Comparison of ENCODE assay signal across 15 cellular contexts in genomic region chr13:19345158-19345557, GRCh38.
DNase-seq lines count a peak whose midpoint lies in the region; ATAC-seq lines count a peak whose summit lies in the region.
"Had no signal": no experiment of that assay in that cellular context is flagged by ENCODE, and none has a peak within 500 bp of the region (broad histone marks: within the 10 kb centered on the region; RNA-seq: fewer than 3 reads in every experiment).

No MANE protein-coding gene starts in this region.

- no peaks in the 10 kb centered on the region for H3K36me3 Mint-ChIP-seq in activated CD4-positive, alpha-beta T cell treated with anti-CD3 and anti-CD28 coated beads for 36 hours (ENCODE audit: low read depth)
- no peaks in the 10 kb centered on the region for H3K36me3 Mint-ChIP-seq in stimulated activated effector memory CD8-positive, alpha-beta T cell treated with anti-CD3 and anti-CD28 coated beads, Interleukin-12 subunit alpha, Interleukin-12 subunit beta, amount 100 ng/mL, for 72 hours

- DNase-seq in activated CD4-positive, alpha-beta T cell treated with anti-CD3 and anti-CD28 coated beads for 36 hours: no peak
- no peak for DNase-seq in activated CD4-positive, alpha-beta T cell treated with anti-CD3 and anti-CD28 coated beads for 4 hours
- no peak for DNase-seq in stimulated activated effector memory CD8-positive, alpha-beta T cell treated with anti-CD3 and anti-CD28 coated beads, Interleukin-12 subunit alpha, Interleukin-12 subunit beta, amount 100 ng/mL, for 72 hours (ENCODE audit: low spot score in 2 of 2)
- no peak for DNase-seq in AG20443 (ENCODE audit: low spot score)
- no peak for DNase-seq in GM23248
- no peak for DNase-seq in aorta
- DNase-seq: activated CD4-positive, CD25-positive, alpha-beta regulatory T cell; COR-L47; NCI-H1694 treated with DMSO at 0.1 percent for 48 hours; NCI-H526; stimulated activated CD4-positive, alpha-beta T cell treated with anti-CD3 and anti-CD28 coated beads, Interleukin-1b, Interleukin-23, amount 100 ng/mL, for 48 hours had no signal

- H3K9ac ChIP-seq in GM23248: no peak overlapping the region

- no peak overlapping the region for H2AFZ ChIP-seq in GM23248

- POLR2A ChIA-PET in activated CD4-positive, alpha-beta T cell treated with anti-CD3 and anti-CD28 coated beads for 36 hours (lab: Charles Lee): no interaction called here

- H3K4me2 ChIP-seq in GM23248 (ENCODE audit: unreplicated experiment): no peak overlapping the region

- H3K27me3 Mint-ChIP-seq in activated CD4-positive, alpha-beta T cell treated with anti-CD3 and anti-CD28 coated beads for 36 hours: peaks cover 30% of the 10 kb centered on the region

- no peaks in the 10 kb centered on the region for H3K36me3 ChIP-seq in GM23248 (ENCODE audit: low read depth)
- H3K36me3 ChIP-seq in aorta (ENCODE audit: control insufficient read depth in 1 of 2, insufficient read depth in 2 of 2, low read length in 1 of 2): no peaks in the 10 kb centered on the region
- H3K36me3 ChIP-seq: Peyer's patch had no signal

- H3K9me3 ChIP-seq in GM23248 (ENCODE audit: low read depth): no peaks in the 10 kb centered on the region
- no peaks in the 10 kb centered on the region for H3K9me3 ChIP-seq in aorta (ENCODE audit: control insufficient read depth, low read length)
- H3K9me3 ChIP-seq: Peyer's patch had no signal

- H3K27ac Mint-ChIP-seq in activated CD4-positive, alpha-beta T cell treated with anti-CD3 and anti-CD28 coated beads for 36 hours: no peak overlapping the region
- no peak overlapping the region for H3K27ac Mint-ChIP-seq in stimulated activated effector memory CD8-positive, alpha-beta T cell treated with anti-CD3 and anti-CD28 coated beads, Interleukin-12 subunit alpha, Interleukin-12 subunit beta, amount 100 ng/mL, for 72 hours

- H3K27me3 ChIP-seq in GM23248 (replicated peaks; ENCODE audit: insufficient read depth) (no peaks in the 10 kb centered on the region), aorta (ENCODE audit: control insufficient read depth in 1 of 2, insufficient read depth in 2 of 2, low read length in 1 of 2) (no peaks in the 10 kb centered on the region)
- H3K27me3 ChIP-seq: Peyer's patch had no signal

- 39 to 49% methylated on average over 4 to 8 of the region's 10 CpGs for WGBS in GM23248 (ENCODE audit: low coverage in 1 of 2, low lambda C conversion rate in 2 of 2, missing lambda C conversion rate in 2 of 2), 2 experiments
- WGBS in aorta, 2 donors: 56 to 57% methylated on average over 10 of the region's 10 CpGs

- intact Hi-C loops in activated CD4-positive, alpha-beta T cell treated with anti-CD3 and anti-CD28 coated beads for 36 hours (cut with DNase I, micrococcal nuclease): loop anchor here in 1 of 2 experiments (10.0 kb wide), 1 partner anchor 820 kb away; the partner anchor contains the start of gene GJA3
- intact Hi-C loops in aorta (cut with DNase I): no loop called here

- H3K4me1 Mint-ChIP-seq in activated CD4-positive, alpha-beta T cell treated with anti-CD3 and anti-CD28 coated beads for 36 hours: peaks cover 4% of the 10 kb centered on the region
- no peaks in the 10 kb centered on the region for H3K4me1 Mint-ChIP-seq in stimulated activated effector memory CD8-positive, alpha-beta T cell treated with anti-CD3 and anti-CD28 coated beads, Interleukin-12 subunit alpha, Interleukin-12 subunit beta, amount 100 ng/mL, for 72 hours
- H3K4me1 Mint-ChIP-seq: neural crest cell had no signal

- H3K4me1 ChIP-seq in GM23248 (ENCODE audit: insufficient read depth): no peaks in the 10 kb centered on the region
- H3K4me1 ChIP-seq in aorta (ENCODE audit: control insufficient read depth in 1 of 2, insufficient read depth in 2 of 2, low read length in 2 of 2): no peaks in the 10 kb centered on the region
- H3K4me1 ChIP-seq: Peyer's patch had no signal

- H3K27ac ChIP-seq in GM23248 (no peak overlapping the region), aorta (ENCODE audit: low read depth in 1 of 2, low read length in 2 of 2) (no peak overlapping the region)
- H3K27ac ChIP-seq: Peyer's patch had no signal

- ATAC-seq in activated CD4-positive, alpha-beta T cell treated with anti-CD3 and anti-CD28 coated beads for 36 hours: no peak
- ATAC-seq in GM21360 (IDR thresholded peaks at IDR 0.05; ENCODE audit: unreplicated experiment) (peak; percentile 31), HG03280 (IDR thresholded peaks at IDR 0.05; ENCODE audit: unreplicated experiment) (peak; percentile 21), aorta (ENCODE audit: low FRiP score) (no peak)
- ATAC-seq in stimulated activated effector memory CD8-positive, alpha-beta T cell treated with anti-CD3 and anti-CD28 coated beads, Interleukin-12 subunit alpha, Interleukin-12 subunit beta, amount 100 ng/mL, for 72 hours: no peak

- CTCF ChIA-PET in activated CD4-positive, alpha-beta T cell treated with anti-CD3 and anti-CD28 coated beads for 36 hours (lab: Charles Lee): no interaction called here

- no peaks in the 10 kb centered on the region for H3K9me2 ChIP-seq in GM23248 (ENCODE audit: insufficient read depth)

- peak overlapping the region; percentile 64 for H3K4me3 Mint-ChIP-seq in activated CD4-positive, alpha-beta T cell treated with anti-CD3 and anti-CD28 coated beads for 36 hours
- H3K4me3 Mint-ChIP-seq in stimulated activated effector memory CD8-positive, alpha-beta T cell treated with anti-CD3 and anti-CD28 coated beads, Interleukin-12 subunit alpha, Interleukin-12 subunit beta, amount 100 ng/mL, for 72 hours: peak overlapping the region; percentile 39
- H3K4me3 Mint-ChIP-seq: neural crest cell had no signal

- H3K4me3 ChIP-seq in GM23248 (no peak overlapping the region), aorta (ENCODE audit: low read length in 2 of 2) (no peak overlapping the region)

- H4K20me1 ChIP-seq in GM23248 (ENCODE audit: insufficient read depth): no peaks in the 10 kb centered on the region

- no peaks in the 10 kb centered on the region for H3F3A ChIP-seq in GM23248 (ENCODE audit: insufficient read depth)

- H3K79me2 ChIP-seq in GM23248 (ENCODE audit: insufficient read depth): no peaks in the 10 kb centered on the region

- no peaks in the 10 kb centered on the region for H3K9me3 Mint-ChIP-seq in activated CD4-positive, alpha-beta T cell treated with anti-CD3 and anti-CD28 coated beads for 36 hours (ENCODE audit: low read depth)
- H3K9me3 Mint-ChIP-seq in stimulated activated effector memory CD8-positive, alpha-beta T cell treated with anti-CD3 and anti-CD28 coated beads, Interleukin-12 subunit alpha, Interleukin-12 subunit beta, amount 100 ng/mL, for 72 hours: no peaks in the 10 kb centered on the region

- in situ Hi-C loops in GM23248 (cut with MboI): no loop called here

Comparison
In these comparisons a context has a peak if more than half of its experiments do, and no peak if none do; other contexts are left out.
1. ATAC-seq: peak in GM21360 (single experiment) and HG03280 (single experiment); none in activated CD4-positive, alpha-beta T cell treated with anti-CD3 and anti-CD28 coated beads for 36 hours (single experiment), stimulated activated effector memory CD8-positive, alpha-beta T cell treated with anti-CD3 and anti-CD28 coated beads, Interleukin-12 subunit alpha, Interleukin-12 subunit beta, amount 100 ng/mL, for 72 hours (single experiment) and aorta (single experiment).